Comparison of ENCODE assay signal across 8 cellular contexts in the genomic region with DNA sequence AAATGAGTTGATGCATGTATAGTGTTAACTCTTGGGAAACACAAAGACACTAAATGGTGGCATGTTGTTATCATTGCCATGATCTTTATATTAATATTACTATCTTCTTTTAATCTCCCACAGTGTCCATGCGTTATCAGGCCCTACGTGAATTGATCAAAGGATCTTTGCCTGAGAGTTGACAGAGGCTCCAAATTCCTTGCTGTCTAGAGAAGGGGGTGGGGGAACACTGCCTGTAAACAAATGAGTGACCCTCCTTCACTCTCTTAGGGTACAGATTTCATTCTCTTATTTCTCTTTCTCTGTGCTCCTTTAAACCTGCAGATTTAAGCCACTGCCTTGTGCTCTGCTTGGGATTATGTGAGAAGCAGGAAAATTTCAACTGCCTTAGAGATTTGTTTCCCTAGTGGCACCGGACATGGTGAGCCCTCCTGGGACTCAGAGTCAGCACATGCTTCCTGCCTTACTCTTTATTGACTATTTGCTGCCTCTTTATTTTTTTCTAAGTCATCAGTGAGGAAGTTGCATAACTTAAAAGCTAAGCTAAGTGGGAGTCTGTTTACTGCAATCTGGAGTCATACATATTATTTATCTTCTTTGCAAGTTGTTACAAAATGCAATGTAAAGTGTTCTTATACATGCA.
DNase-seq lines count a peak whose midpoint lies in the region; ATAC-seq and TF ChIP-seq lines count a peak whose summit lies in the region.

No MANE protein-coding gene starts in this region.

- H3K4me3 ChIP-seq in mammary epithelial cell (replicated peaks in 1 of 3; ENCODE audit: insufficient read depth in 1 of 3, low read depth in 2 of 3, low read length in 3 of 3) (no peak overlapping the region), suprapubic skin (no peak overlapping the region)

- TF ChIP-seq POLR2A in suprapubic skin (IDR thresholded peaks at IDR 0.05) = no peak

- in situ Hi-C loops in mammary epithelial cell (cut with MboI; ENCODE audit: low sequenced_read_pairs in 2 of 2) = no loop called here

- no peaks in the 10 kb centered on the region for H4K20me1 ChIP-seq in mammary epithelial cell (ENCODE audit: insufficient read depth, low read length)

- H3K9ac ChIP-seq in mammary epithelial cell (ENCODE audit: insufficient read depth, low read length) = no peak overlapping the region

- H3K4me3 Mint-ChIP-seq in MCF 10A (ENCODE audit: unreplicated experiment) = no peak overlapping the region
- peak overlapping the region; percentile 42 for H3K4me3 Mint-ChIP-seq in activated T-helper 17 cell treated with anti-CD3 and anti-CD28 coated beads, Interleukin-2, amount 50 U/mL, for 72 hours

- H3K36me3 Mint-ChIP-seq in MCF 10A (ENCODE audit: insufficient read depth, unreplicated experiment) = peaks cover 11% of the 10 kb centered on the region
- H3K36me3 Mint-ChIP-seq in activated T-helper 17 cell treated with anti-CD3 and anti-CD28 coated beads, Interleukin-2, amount 50 U/mL, for 72 hours (ENCODE audit: low read depth) = no peaks in the 10 kb centered on the region

- no peak for TF ChIP-seq EP300 in suprapubic skin (IDR thresholded peaks at IDR 0.05)

- no peaks in the 10 kb centered on the region for H3K27me3 Mint-ChIP-seq in MCF 10A (ENCODE audit: insufficient read depth, unreplicated experiment)
- H3K27me3 Mint-ChIP-seq in activated T-helper 17 cell treated with anti-CD3 and anti-CD28 coated beads, Interleukin-2, amount 50 U/mL, for 72 hours = no peaks in the 10 kb centered on the region

- dilution Hi-C loops in mammary epithelial cell (cut with HindIII; ENCODE audit: low sequenced_read_pairs) = loop anchor here (5.0 kb wide), 1 partner anchor 97 kb away; no protein-coding TSS in a partner anchor

- 47% methylated on average over 3 of the region's 3 CpGs for WGBS in mammary epithelial cell (ENCODE audit: low coverage, missing lambda C conversion rate)
- 36% methylated on average over 3 of the region's 3 CpGs for WGBS in suprapubic skin

- peak; percentile 43 for DNase-seq in MCF 10A (ENCODE audit: unreplicated experiment)
- DNase-seq in mammary epithelial cell = no peak
- no peak for DNase-seq in left lobe of liver (ENCODE audit: low spot score)
- no peak for DNase-seq in C1 segment of cervical spinal cord (lab: John Stamatoyannopoulos, UW)
- no peak for DNase-seq in suprapubic skin (ENCODE audit: low spot score in 2 of 2)
- DNase-seq in stimulated activated CD4-positive, alpha-beta T cell treated with anti-CD3 and anti-CD28 coated beads, Interleukin-1b, Interleukin-23, amount 100 ng/mL, for 48 hours = no peak
- no peak for DNase-seq in DMS 273 treated with DMSO at 0.1 percent for 48 hours (lab: John Stamatoyannopoulos, UW)

- peaks cover 40% of the 10 kb centered on the region for H3K4me1 Mint-ChIP-seq in MCF 10A (ENCODE audit: insufficient read depth, unreplicated experiment)
- peaks cover 53% of the 10 kb centered on the region for H3K4me1 Mint-ChIP-seq in activated T-helper 17 cell treated with anti-CD3 and anti-CD28 coated beads, Interleukin-2, amount 50 U/mL, for 72 hours

- no peak overlapping the region for H3K27ac ChIP-seq in mammary epithelial cell (ENCODE audit: insufficient read depth, low read depth, low read length)
- no peak overlapping the region for H3K27ac ChIP-seq in suprapubic skin

- intact Hi-C loops in MCF 10A (cut with micrococcal nuclease) (no loop called here), mammary epithelial cell (cut with micrococcal nuclease) (no loop called here)

- no peak overlapping the region for H2AFZ ChIP-seq in mammary epithelial cell (ENCODE audit: low read depth, low read length)

- no peaks in the 10 kb centered on the region for H3K9me3 Mint-ChIP-seq in MCF 10A (ENCODE audit: unreplicated experiment)
- no peaks in the 10 kb centered on the region for H3K9me3 Mint-ChIP-seq in activated T-helper 17 cell treated with anti-CD3 and anti-CD28 coated beads, Interleukin-2, amount 50 U/mL, for 72 hours

- ATAC-seq in activated T-helper 17 cell treated with anti-CD3 and anti-CD28 coated beads, Interleukin-2, amount 50 U/mL, for 72 hours (replicated peaks) = no peak
- ATAC-seq in left lobe of liver = peak; percentile 53

- TF ChIP-seq CTCF in MCF 10A (IDR thresholded peaks at IDR 0.05; ENCODE audit: unreplicated experiment) (no peak), mammary epithelial cell (conservative IDR thresholded peaks at IDR 0.05 in 1 of 2, IDR thresholded peaks at IDR 0.05 in 1 of 2; ENCODE audit: extremely low read depth in 1 of 2, insufficient read depth in 1 of 2, low read depth in 1 of 2, low read length in 2 of 2) (no peak), suprapubic skin (IDR thresholded peaks at IDR 0.05) (no peak)

- no peak overlapping the region for H3K4me2 ChIP-seq in mammary epithelial cell (ENCODE audit: insufficient read depth, low read depth, low read length)

- no peaks in the 10 kb centered on the region for H3K36me3 ChIP-seq in mammary epithelial cell (ENCODE audit: insufficient read depth, low read length)
- no peaks in the 10 kb centered on the region for H3K36me3 ChIP-seq in suprapubic skin

- H3K27ac Mint-ChIP-seq in MCF 10A (ENCODE audit: low read depth, unreplicated experiment) = peak overlapping the region; percentile 88
- H3K27ac Mint-ChIP-seq in activated T-helper 17 cell treated with anti-CD3 and anti-CD28 coated beads, Interleukin-2, amount 50 U/mL, for 72 hours = peak overlapping the region; percentile 61

- H3K27me3 ChIP-seq in mammary epithelial cell (ENCODE audit: insufficient read depth, low read length) (no peaks in the 10 kb centered on the region), suprapubic skin (no peaks in the 10 kb centered on the region)

- POLR2A ChIA-PET in MCF 10A (lab: Yijun Ruan, JAX) = interaction anchor here (0.6 to 3.6 kb wide), 6 partner anchors 7 to 88 kb away, joined by 3 to 15 read pairs (median 4); no protein-coding TSS in a partner anchor

- BruUV-seq in MCF 10A (replicated peaks; lab: Mats Ljungman, UMichigan) = no TSS peak
- BruUV-seq in mammary epithelial cell (replicated peaks; lab: Mats Ljungman, UMichigan) = no TSS peak

- CTCF ChIA-PET in MCF 10A (lab: Yijun Ruan, JAX) (interaction anchor here (0.7 to 1.0 kb wide), 2 partner anchors 23 to 196 kb away, joined by 3 read pairs; no protein-coding TSS in a partner anchor), mammary epithelial cell (lab: Charles Lee; ENCODE audit: low non-redundant PET) (no interaction called here)

- H3K4me1 ChIP-seq in mammary epithelial cell (ENCODE audit: insufficient read depth, low read length) (peaks cover 11% of the 10 kb centered on the region), suprapubic skin (peaks cover 58% of the 10 kb centered on the region)

- peaks cover 7% of the 10 kb centered on the region for H3K79me2 ChIP-seq in mammary epithelial cell (ENCODE audit: insufficient read depth, low read length)

- H3K9me3 ChIP-seq in mammary epithelial cell (replicated peaks; ENCODE audit: insufficient read depth, low read length) (no peaks in the 10 kb centered on the region), suprapubic skin (no peaks in the 10 kb centered on the region)
